In the genomic region with DNA sequence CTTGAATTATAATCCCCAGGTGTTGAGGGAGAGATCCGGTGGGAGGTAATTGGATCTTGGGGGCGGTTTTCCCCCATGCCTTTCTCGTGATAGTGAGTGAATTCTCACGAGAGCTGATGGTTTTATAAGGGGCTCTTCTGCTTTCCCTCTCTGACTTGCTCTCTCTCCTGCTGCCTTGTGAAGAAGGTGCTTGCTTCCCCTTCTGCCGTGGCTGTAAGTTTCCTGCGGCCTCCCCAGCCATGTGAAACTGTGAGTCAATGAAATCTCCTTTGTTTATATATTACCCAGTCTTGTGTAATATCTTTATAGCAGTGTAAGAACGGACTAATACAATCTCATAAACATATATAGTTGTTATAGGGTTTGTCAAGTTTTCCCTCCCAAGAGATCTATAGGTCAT, we compare ENCODE assay signal across 1 cellular context.
TF ChIP-seq lines count a peak whose summit lies in the region.

No MANE protein-coding gene starts in this region.

TF ChIP-seq in HEK293, 187 proteins besides CTCF, POLR2A, EP300 and RAD21:
- TF ChIP-seq SP3 (tag by site-specific recombination; IDR thresholded peaks at IDR 0.05) (0 out of 2 replicates have a peak, but pooled peaks have one; percentile 17), MZF1 (tag by site-specific recombination; IDR thresholded peaks at IDR 0.05; ENCODE audit: borderline replicate concordance) (peak; percentile 58; the same call in 1 of the 2 replicates), BCL11B (tag by site-specific recombination; IDR thresholded peaks at IDR 0.05; ENCODE audit: low read depth) (no peak)
